Comparison of ENCODE assay signal across 7 cellular contexts in genomic region chr2:35428548-35428947, GRCh38.
DNase-seq lines count a peak whose midpoint lies in the region; ATAC-seq, FAIRE-seq and TF ChIP-seq lines count a peak whose summit lies in the region.

No MANE protein-coding gene starts in this region.

- H2AFZ ChIP-seq in GM23338: no peak overlapping the region
- no peak overlapping the region for H2AFZ ChIP-seq in H1 (ENCODE audit: low read length)

- no peak overlapping the region for H3K4me3 ChIP-seq in GM23338
- H3K4me3 ChIP-seq in H1 (ENCODE audit: extremely low read depth in 1 of 4, insufficient read depth in 2 of 4, low read depth in 3 of 4, low read length in 4 of 4): no peak overlapping the region

- no peak overlapping the region for H3K14ac ChIP-seq in H1 (ENCODE audit: insufficient read length)

- WGBS in H1 (ENCODE audit: extremely low coverage in 1 of 2, insufficient coverage in 1 of 2, insufficient read length in 1 of 2, insufficient replicate concordance in 2 of 2, low coverage in 1 of 2, low lambda C conversion rate in 2 of 2, missing lambda C conversion rate in 1 of 2), 2 experiments: 75% methylated on average over 1 of the region's 1 CpG; no CpG with 5 or more reads in 1 of the 2 experiments

- H3K9me3 ChIP-seq in H1 (ENCODE audit: insufficient read depth in 2 of 2, low read depth in 1 of 2, low read length in 1 of 2): no peaks in the 10 kb centered on the region

- H3K79me2 ChIP-seq in GM23338 (replicated peaks; ENCODE audit: insufficient read depth): no peaks in the 10 kb centered on the region
- no peaks in the 10 kb centered on the region for H3K79me2 ChIP-seq in H1 (ENCODE audit: control insufficient read depth in 1 of 2, insufficient read depth in 2 of 2, low read length in 2 of 2)

- no peaks in the 10 kb centered on the region for H4K20me1 ChIP-seq in GM23338 (replicated peaks; ENCODE audit: insufficient read depth)
- no peaks in the 10 kb centered on the region for H4K20me1 ChIP-seq in H1 (replicated peaks in 1 of 2; ENCODE audit: control insufficient read depth in 1 of 2, insufficient read depth in 2 of 2, low read length in 2 of 2)

- no peak overlapping the region for H2BK20ac ChIP-seq in H1 (ENCODE audit: low read length)

- H3K27ac ChIP-seq in GM23338 (ENCODE audit: low read depth) (no peak overlapping the region), H1 (ENCODE audit: low read depth, low read length) (no peak overlapping the region)

- peaks cover 3% of the 10 kb centered on the region; the same call in 1 of the 2 replicates for H3K9me2 ChIP-seq in GM23338 (ENCODE audit: insufficient read depth)

- H2BK12ac ChIP-seq in H1 (ENCODE audit: low read depth, low read length): no peak overlapping the region

- no peak overlapping the region for H3K18ac ChIP-seq in H1 (ENCODE audit: extremely low read depth, low read length)

- TF ChIP-seq RAD21 in H1 (IDR thresholded peaks at IDR 0.05 in 1 of 2, conservative IDR thresholded peaks at IDR 0.05 in 1 of 2; ENCODE audit: low read depth in 2 of 2, low read length in 2 of 2): peak; percentile 52 to 71

- no peaks in the 10 kb centered on the region for H3F3A ChIP-seq in GM23338 (replicated peaks; ENCODE audit: low read depth)

- no peak for TF ChIP-seq POLR2A in H1 (IDR thresholded peaks at IDR 0.05; ENCODE audit: control extremely low read depth in 1 of 2, low read depth in 2 of 2, low read length in 2 of 2)

- peaks cover 2% of the 10 kb centered on the region; the same call in 2 of the 3 replicates for H3K36me3 Mint-ChIP-seq in GM23338 (ENCODE audit: low read depth)

- H4K5ac ChIP-seq in H1 (ENCODE audit: insufficient read length, low read depth, low read length): no peak overlapping the region

- H3K4me3 Mint-ChIP-seq in GM23338: no peak overlapping the region

- no peaks in the 10 kb centered on the region for H3K4me1 ChIP-seq in GM23338 (ENCODE audit: insufficient read depth)
- H3K4me1 ChIP-seq in H1 (replicated peaks in 1 of 4; ENCODE audit: control insufficient read depth in 3 of 4, insufficient read depth in 4 of 4, low read length in 3 of 4): no peaks in the 10 kb centered on the region

- no peak overlapping the region for H2AK5ac ChIP-seq in H1 (ENCODE audit: low read depth, low read length)

- H3K36me3 ChIP-seq in GM23338 (ENCODE audit: insufficient read depth): no peaks in the 10 kb centered on the region
- H3K36me3 ChIP-seq in H1 (ENCODE audit: control insufficient read depth in 2 of 4, insufficient read depth in 4 of 4, low read length in 3 of 4): no peaks in the 10 kb centered on the region

- no peak overlapping the region for H2BK5ac ChIP-seq in H1 (ENCODE audit: low read depth, low read length)

- TF ChIP-seq EP300 in H1 (IDR thresholded peaks at IDR 0.05; ENCODE audit: borderline replicate concordance in 1 of 2, low read depth in 2 of 2, low read length in 2 of 2): no peak

- FAIRE-seq in H1 (lab: Jason Lieb, UNC): no peak

- H3K23me2 ChIP-seq in H1 (ENCODE audit: low read depth, low read length): no peaks in the 10 kb centered on the region

- H4K91ac ChIP-seq in H1 (replicated peaks; ENCODE audit: insufficient read length, low read length): no peak overlapping the region

- no peak overlapping the region for H4K8ac ChIP-seq in H1 (ENCODE audit: extremely low read depth, insufficient read depth, low read length)

- H3K79me1 ChIP-seq in H1 (ENCODE audit: low read depth, low read length): no peaks in the 10 kb centered on the region

- no peak overlapping the region for H3K9ac ChIP-seq in H1 (replicated peaks in 1 of 4; ENCODE audit: extremely low read depth in 1 of 4, low read depth in 3 of 4, low read length in 3 of 4)

- H3K4me2 ChIP-seq in GM23338 (no peak overlapping the region), H1 (ENCODE audit: insufficient read depth in 1 of 2, low read depth in 2 of 2, low read length in 2 of 2) (no peak overlapping the region)

- H3K27me3 ChIP-seq in GM23338 (ENCODE audit: insufficient read depth) (no peaks in the 10 kb centered on the region), H1 (replicated peaks in 1 of 4; ENCODE audit: control insufficient read depth in 3 of 4, extremely low read depth in 1 of 4, insufficient read depth in 3 of 4, low read length in 3 of 4) (no peaks in the 10 kb centered on the region)

- H3K56ac ChIP-seq in H1 (replicated peaks; ENCODE audit: insufficient read length, low read depth, low read length): no peak overlapping the region

- no peaks in the 10 kb centered on the region; the same call in 2 of the 3 replicates for H3K9me3 Mint-ChIP-seq in GM23338

- DNase-seq in GM03348 (ENCODE audit: low spot score) (peak; percentile 4), GM23338 (ENCODE audit: low spot score) (peak; percentile 85), NCI-H69 (lab: John Stamatoyannopoulos, UW) (peak; percentile 56), H1 (ENCODE audit: low read depth in 1 of 2, low spot score in 2 of 2) (peak; percentile 25 to 77), nucleus accumbens (lab: John Stamatoyannopoulos, UW) (peak in 37 of 56 donors; percentile 1 to 62 (median 10)), cerebellum (ENCODE audit: low spot score) (no peak)

- H2BK15ac ChIP-seq in H1 (ENCODE audit: low read length): no peak overlapping the region

- ATAC-seq in GM23338 (peak; percentile 73), GM18873 (IDR thresholded peaks at IDR 0.05; ENCODE audit: low FRiP score, unreplicated experiment) (no peak)

- POLR2A ChIA-PET in H1 (lab: Charles Lee; ENCODE audit: partially characterized antibody): no interaction called here

- no peak overlapping the region for H3K4ac ChIP-seq in H1 (replicated peaks; ENCODE audit: insufficient read length, low read depth, low read length)

- TF ChIP-seq CTCF in GM23338 (conservative IDR thresholded peaks at IDR 0.05; ENCODE audit: low read depth in 2 of 2) (peak; percentile 80 to 86), H1 (IDR thresholded peaks at IDR 0.05; ENCODE audit: control extremely low read depth in 1 of 3, insufficient read depth in 1 of 3, low read depth in 1 of 3, low read length in 3 of 3) (peak; percentile 60 to 63 (median 62))

- no peaks in the 10 kb centered on the region for H3K4me1 Mint-ChIP-seq in GM23338

- H2BK120ac ChIP-seq in H1 (replicated peaks; ENCODE audit: low read depth, low read length): no peak overlapping the region

- H3K23ac ChIP-seq in H1 (ENCODE audit: insufficient read length): no peak overlapping the region

- CTCF ChIA-PET in H1 (lab: Charles Lee; ENCODE audit: partially characterized antibody): interaction anchor here (0.8 to 1.8 kb wide), 8 partner anchors 9 to 266 kb away, joined by 3 to 6 read pairs (median 4); no protein-coding TSS in a partner anchor

- H3K27ac Mint-ChIP-seq in GM23338: no peak overlapping the region

- no peaks in the 10 kb centered on the region for H3K27me3 Mint-ChIP-seq in GM23338 (ENCODE audit: insufficient read depth, low read depth, poor library complexity)

TF ChIP-seq in GM23338, 12 proteins besides CTCF, POLR2A, EP300 and RAD21 (continues in another document):
- TF ChIP-seq CREB1 (CRISPR knock-in tag; IDR thresholded peaks at IDR 0.05; ENCODE audit: low read depth): no peak

TF ChIP-seq in H1, 55 proteins besides CTCF, POLR2A, EP300 and RAD21:
- TF ChIP-seq TEAD4 (IDR thresholded peaks at IDR 0.05; ENCODE audit: low read depth, low read length): no peak
- TF ChIP-seq SP2 (IDR thresholded peaks at IDR 0.05; ENCODE audit: low read length): no peak
- no peak for TF ChIP-seq ASH2L (IDR thresholded peaks at IDR 0.05; ENCODE audit: low read length)
- no peak for TF ChIP-seq CHD1 (IDR thresholded peaks at IDR 0.05; ENCODE audit: low read depth, low read length)
- no peak for TF ChIP-seq TAF7 (optimal IDR thresholded peaks at IDR 0.05; ENCODE audit: borderline replicate concordance, low read depth, low read length)
- TF ChIP-seq SRF (IDR thresholded peaks at IDR 0.05; ENCODE audit: low read depth, low read length): no peak
- TF ChIP-seq NANOG (IDR thresholded peaks at IDR 0.05; ENCODE audit: insufficient read depth, low read depth, low read length, poor library complexity, severe bottlenecking): no peak
- TF ChIP-seq BCL11A (IDR thresholded peaks at IDR 0.05; ENCODE audit: low read depth in 2 of 2, low read length in 2 of 2): no peak
- no peak for TF ChIP-seq MAFK (IDR thresholded peaks at IDR 0.05; ENCODE audit: low read depth, low read length)
- no peak for TF ChIP-seq POU5F1 (IDR thresholded peaks at IDR 0.05; ENCODE audit: low read depth, low read length)
TF ChIP-seq in H1: peak in this region for 0.
